In the genomic region with DNA sequence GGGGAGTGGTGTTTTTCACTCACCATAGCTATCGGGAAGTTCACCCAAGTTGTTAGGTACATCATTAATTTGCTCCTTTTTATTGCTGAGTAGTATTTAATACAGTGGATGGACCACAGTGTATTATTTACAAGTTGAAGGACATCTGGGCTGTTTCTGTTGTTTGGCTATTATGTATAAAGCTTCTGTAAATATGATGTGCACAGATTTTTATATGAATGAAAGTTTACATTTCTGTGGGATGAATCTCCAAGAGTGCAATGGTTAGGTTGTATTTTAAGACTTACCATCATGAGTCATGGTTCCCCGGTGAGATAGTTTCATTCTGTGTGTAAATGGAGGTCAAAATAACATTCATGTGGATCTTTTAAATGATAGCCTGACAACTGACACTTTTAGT, we compare ENCODE assay signal across 20 cellular contexts.
DNase-seq lines count a peak whose midpoint lies in the region; TF ChIP-seq lines count a peak whose summit lies in the region.
"Had no signal": no experiment of that assay in that cellular context is flagged by ENCODE, and none has a peak within 500 bp of the region (broad histone marks: within the 10 kb centered on the region; RNA-seq: fewer than 3 reads in every experiment).

No MANE protein-coding gene starts in this region.

- H3K36me3 ChIP-seq in skeletal muscle satellite cell (ENCODE audit: insufficient read depth, low read length) (no peaks in the 10 kb centered on the region), H7 (replicated peaks; ENCODE audit: control insufficient read depth, insufficient read depth, low read length) (no peaks in the 10 kb centered on the region)
- H3K36me3 ChIP-seq: uterus had no signal

- peaks cover 16% of the 10 kb centered on the region for H3K4me1 ChIP-seq in skeletal muscle satellite cell (ENCODE audit: control insufficient read depth, insufficient read depth, low read length)
- H3K4me1 ChIP-seq: uterus had no signal

- CTCF ChIA-PET in RWPE1 (lab: Yijun Ruan, JAX) = no interaction called here

- H3K27ac ChIP-seq in RWPE1 = no peak overlapping the region
- H3K27ac ChIP-seq: heart right ventricle, uterus had no signal

- TF ChIP-seq CTCF in RWPE1 (conservative IDR thresholded peaks at IDR 0.05; ENCODE audit: low read depth) = no peak

- no peak overlapping the region for H3K9ac ChIP-seq in skeletal muscle satellite cell (ENCODE audit: low read depth, low read length)

- H3K9me3 ChIP-seq in skeletal muscle satellite cell (replicated peaks; ENCODE audit: low read length) = no peaks in the 10 kb centered on the region
- H3K9me3 ChIP-seq: heart right ventricle, uterus had no signal

- H3K4me2 ChIP-seq in skeletal muscle satellite cell (ENCODE audit: low read length) = peak overlapping the region; percentile 8

- H3K27me3 ChIP-seq in skeletal muscle satellite cell (ENCODE audit: control insufficient read depth, insufficient read depth, low read length) = no peaks in the 10 kb centered on the region
- no peaks in the 10 kb centered on the region for H3K27me3 ChIP-seq in H7 (ENCODE audit: control insufficient read depth, insufficient read depth, low read length)
- H3K27me3 ChIP-seq: heart right ventricle, uterus had no signal

- H3K4me3 ChIP-seq in skeletal muscle satellite cell (ENCODE audit: low read length) (no peak overlapping the region), H7 (ENCODE audit: insufficient read depth, low read depth, low read length) (no peak overlapping the region)
- H3K4me3 ChIP-seq: heart right ventricle, uterus had no signal

- peak; percentile 50 for DNase-seq in GM03348 (ENCODE audit: low spot score)
- peak; percentile 12 for DNase-seq in RWPE1 (ENCODE audit: low spot score)
- DNase-seq in fibroblast of gingiva (ENCODE audit: low read depth) = peak; percentile 71
- DNase-seq in globus pallidus (ENCODE audit: low spot score) = no peak
- no peak for DNase-seq in H7
- DNase-seq in activated CD8-positive, alpha-beta memory T cell treated with anti-CD3 and anti-CD28 coated beads, Interleukin-2, amount 50 U/mL, for 4 hours = no peak
- DNase-seq in activated CD8-positive, alpha-beta memory T cell treated with anti-CD3 and anti-CD28 coated beads, Interleukin-2, amount 50 U/mL, for 48 hours = no peak
- DNase-seq: activated CD4-positive, alpha-beta T cell treated with anti-CD3 and anti-CD28 coated beads for 1 hour; activated T-cell treated with anti-CD3 and anti-CD28 coated beads, Interleukin-2, amount 50 U/mL, for 24 hours; CD8-positive, alpha-beta memory T cell; GF-D8; heart right ventricle; kidney glomerular epithelial cell; NCI-H187; NCI-H524 treated with DMSO at 0.1 percent for 48 hours; RPMI8226; stimulated activated CD4-positive, alpha-beta T cell treated with anti-CD3 and anti-CD28 coated beads, Interleukin-1b, Interleukin-23, amount 100 ng/mL, for 48 hours; T-helper 17 cell; uterus had no signal

- POLR2A ChIA-PET in RWPE1 (lab: Yijun Ruan, JAX; ENCODE audit: low non-redundant PET) = no interaction called here

Comparison
In these comparisons a context has a peak if more than half of its experiments do, and no peak if none do; other contexts are left out.
1. DNase-seq: peak in GM03348 (single experiment), RWPE1 (single experiment) and fibroblast of gingiva (single experiment); none in globus pallidus (single experiment), H7 (single experiment), activated CD8-positive, alpha-beta memory T cell treated with anti-CD3 and anti-CD28 coated beads, Interleukin-2, amount 50 U/mL, for 4 hours (single experiment) and activated CD8-positive, alpha-beta memory T cell treated with anti-CD3 and anti-CD28 coated beads, Interleukin-2, amount 50 U/mL, for 48 hours (single experiment).